ENCODE assay signal across 32 cellular contexts in the genomic region with DNA sequence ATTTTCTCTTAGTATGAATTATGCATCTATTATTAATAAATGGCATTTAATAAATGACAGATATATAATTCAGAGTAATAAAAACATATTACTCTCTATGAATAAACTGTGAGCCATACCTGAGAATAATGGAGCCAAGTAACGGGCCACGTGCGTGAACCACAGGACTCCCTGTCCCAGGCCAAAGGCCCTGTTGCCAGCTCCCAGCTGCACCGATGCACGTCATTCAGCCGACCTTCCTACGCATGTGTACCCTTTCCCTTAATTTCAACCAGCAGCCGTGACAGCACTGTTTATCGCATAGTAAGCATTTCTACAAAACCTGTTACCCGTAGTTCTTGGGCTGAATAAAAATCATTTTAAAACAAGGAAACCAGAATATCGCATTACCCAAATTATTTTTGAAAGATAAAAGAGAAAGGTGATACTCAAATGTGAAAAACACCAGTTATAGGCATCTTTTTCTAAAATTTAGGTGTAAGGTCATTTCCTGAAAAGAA.
"Had no signal": no experiment of that assay in that cellular context is flagged by ENCODE, and none has a peak within 500 bp of the region (broad histone marks: within the 10 kb centered on the region; RNA-seq: fewer than 3 reads in every experiment).

No MANE protein-coding gene starts in this region.

- ATAC-seq: activated CD4-positive, CD25-positive, alpha-beta regulatory T cell treated with anti-CD3 and anti-CD28 coated beads, Interleukin-2, amount 50 U/mL, for 24 hours; activated CD8-positive, alpha-beta memory T cell treated with anti-CD3 and anti-CD28 coated beads, Interleukin-2, amount 10 ng/mL, durations not matched to agents 7 days and 5 days; activated CD8-positive, alpha-beta T cell treated with anti-CD3 and anti-CD28 coated beads, Interleukin-2, amount 10 ng/mL, durations not matched to agents 7 days and 5 days; activated naive CD4-positive, alpha-beta T cell treated with anti-CD3 and anti-CD28 coated beads, Interleukin-2, amount 50 U/mL, for 72 hours; esophagus mucosa; foreskin keratinocyte; gastrocnemius medialis; T-helper 17 cell had no signal

- H3K27me3 ChIP-seq: ascending aorta, breast epithelium, cardiac muscle cell, foreskin keratinocyte, gastrocnemius medialis had no signal

- H3K9me3 ChIP-seq: ascending aorta, breast epithelium, gastrocnemius medialis had no signal

- H3K36me3 ChIP-seq: ascending aorta, breast epithelium, cardiac muscle cell, gastrocnemius medialis, WERI-Rb-1 had no signal

- H3K4me1 ChIP-seq: ascending aorta, breast epithelium, foreskin keratinocyte, gastrocnemius medialis had no signal

- H3K27ac ChIP-seq: ascending aorta, breast epithelium, cardiac muscle cell, coronary artery, dorsolateral prefrontal cortex, foreskin keratinocyte, gastrocnemius medialis, WERI-Rb-1 had no signal

- DNase-seq: activated B cell treated with CpG ODN at 0.5 μM for 24 hours; activated CD4-positive, alpha-beta T cell treated with anti-CD3 and anti-CD28 coated beads for 48 hours; activated CD4-positive, alpha-beta T cell treated with anti-CD3 and anti-CD28 coated beads, Interleukin-2, amount 50 U/mL, for 1 hour; activated CD4-positive, alpha-beta T cell treated with anti-CD3 and anti-CD28 coated beads, Interleukin-2, amount 50 U/mL, for 48 hours; activated CD8-positive, alpha-beta memory T cell treated with anti-CD3 and anti-CD28 coated beads, Interleukin-2, amount 10 ng/mL, durations not matched to agents 7 days and 5 days; activated CD8-positive, alpha-beta memory T cell treated with anti-CD3 and anti-CD28 coated beads, Interleukin-2, amount 50 U/mL, for 4 hours; activated CD8-positive, alpha-beta T cell treated with anti-CD3 and anti-CD28 coated beads, Interleukin-2, amount 10 ng/mL, durations not matched to agents 7 days and 5 days; activated gamma-delta T cell; activated naive CD4-positive, alpha-beta T cell; activated naive CD4-positive, alpha-beta T cell treated with anti-CD3 and anti-CD28 coated beads, Interleukin-2, amount 10 ng/mL, durations not matched to agents 7 days and 5 days; activated naive CD8-positive, alpha-beta T cell treated with anti-CD3 and anti-CD28 coated beads, Interleukin-2, amount 10 ng/mL, durations not matched to agents 7 days and 5 days; activated T-cell treated with anti-CD3 and anti-CD28 coated beads, Interleukin-2, amount 50 U/mL, for 1 hour; activated T-cell treated with anti-CD3 and anti-CD28 coated beads, Interleukin-2, amount 50 U/mL, for 48 hours; central memory CD4-positive, alpha-beta T cell; cerebellar nuclear complex; dorsolateral prefrontal cortex; effector memory CD4-positive, alpha-beta T cell; endodermal cell; foreskin keratinocyte; gastrocnemius medialis; glutamatergic neuron; T-helper 1 cell; T-helper 17 cell; T1000; WERI-Rb-1 had no signal

- H3K4me3 ChIP-seq: ascending aorta, breast epithelium, cardiac muscle cell, coronary artery, dorsolateral prefrontal cortex, gastrocnemius medialis had no signal
